ENCODE assay signal across 18 cellular contexts in genomic region chr16:50306287-50306686, GRCh38. TPM values are rescaled to one million over a fixed set of nuclear protein-coding genes. Genes with fewer than 3 reads are reported as not detected.
DNase-seq lines count a peak whose midpoint lies in the region; ATAC-seq and TF ChIP-seq lines count a peak whose summit lies in the region.
"Had no signal": no experiment of that assay in that cellular context is flagged by ENCODE, and none has a peak within 500 bp of the region (broad histone marks: within the 10 kb centered on the region; RNA-seq: fewer than 3 reads in every experiment).

No MANE protein-coding gene starts in this region.

- no TSS peak for BruUV-seq in A673 (replicated peaks; lab: Mats Ljungman, UMichigan)

- H3K4me1 Mint-ChIP-seq in activated CD4-positive, alpha-beta memory T cell treated with anti-CD3 and anti-CD28 coated beads for 36 hours (ENCODE audit: low read depth) = no peaks in the 10 kb centered on the region
- H3K4me1 Mint-ChIP-seq in activated CD4-positive, alpha-beta memory T cell treated with anti-CD3 and anti-CD28 coated beads, Interleukin-2, amount 10 ng/mL, durations not matched to agents 7 days and 5 days = peaks cover 4% of the 10 kb centered on the region

- peaks cover 73% of the 10 kb centered on the region for H3K4me1 ChIP-seq in BLaER1
- H3K4me1 ChIP-seq in neuronal stem cell (ENCODE audit: control insufficient read depth in 2 of 2, insufficient read depth in 1 of 2, low read depth in 1 of 2, low read length in 2 of 2) = peaks cover 0 to 5% of the 10 kb centered on the region in 2 donors
- H3K4me1 ChIP-seq in A673 (ENCODE audit: insufficient read depth, low read length, poor library complexity, severe bottlenecking) = no peaks in the 10 kb centered on the region
- no peaks in the 10 kb centered on the region for H3K4me1 ChIP-seq in mesendoderm (ENCODE audit: control insufficient read depth, low read depth, low read length)
- H3K4me1 ChIP-seq: ascending aorta, parathyroid adenoma, vagina had no signal

- H3K18ac ChIP-seq in neuronal stem cell (ENCODE audit: low read length) = no peak overlapping the region
- H3K18ac ChIP-seq in mesendoderm (ENCODE audit: low read length) = no peak overlapping the region

- H3K27ac Mint-ChIP-seq in activated CD4-positive, alpha-beta memory T cell treated with anti-CD3 and anti-CD28 coated beads for 36 hours = no peak overlapping the region
- no peak overlapping the region for H3K27ac Mint-ChIP-seq in activated CD4-positive, alpha-beta memory T cell treated with anti-CD3 and anti-CD28 coated beads, Interleukin-2, amount 10 ng/mL, durations not matched to agents 7 days and 5 days
- H3K27ac Mint-ChIP-seq: activated T-helper 2 cell treated with anti-CD3 and anti-CD28 coated beads, Interferon-gamma antibody, Interleukin-2, Interleukin-4, amounts not matched to agents 10 μg/mL and 5 μg/mL and 100 μg/mL, durations not matched to agents 14 hours and 24 hours and 36 hours had no signal

- no peak overlapping the region for H3K14ac ChIP-seq in neuronal stem cell (ENCODE audit: low read length)

- H4K5ac ChIP-seq in mesendoderm (ENCODE audit: low read length) = no peak overlapping the region

- no peaks in the 10 kb centered on the region for H3K79me2 ChIP-seq in mesendoderm (ENCODE audit: control insufficient read depth, insufficient read depth, low read length)
- H3K79me2 ChIP-seq: parathyroid adenoma had no signal

- CTCF ChIA-PET in activated CD4-positive, alpha-beta memory T cell treated with anti-CD3 and anti-CD28 coated beads for 36 hours (lab: Charles Lee) = interaction anchor here (0.5 to 1.6 kb wide), 2 partner anchors 21 to 33 kb away, joined by 3 to 5 read pairs; no protein-coding TSS in a partner anchor
- CTCF ChIA-PET in activated CD4-positive, alpha-beta memory T cell treated with anti-CD3 and anti-CD28 coated beads, Interleukin-2, amount 10 ng/mL, durations not matched to agents 7 days and 5 days (lab: Charles Lee) = no interaction called here
- CTCF ChIA-PET in A673 (lab: Charles Lee) = no interaction called here

- no CpG with 5 or more reads among the region's 9 CpGs for whole genome bisulfite sequencing in neuronal stem cell (ENCODE audit: extremely low coverage in 2 of 2, insufficient read length in 2 of 2, insufficient replicate concordance in 1 of 2), 2 donors
- no CpG with 5 or more reads among the region's 9 CpGs for WGBS in mesendoderm (ENCODE audit: extremely low coverage, insufficient coverage, low lambda C conversion rate)

- H3K23ac ChIP-seq in neuronal stem cell (ENCODE audit: low read depth, low read length, poor library complexity) (no peak overlapping the region), mesendoderm (ENCODE audit: low read length) (no peak overlapping the region)

- H4K91ac ChIP-seq in neuronal stem cell (ENCODE audit: low read depth, low read length, poor library complexity) = no peak overlapping the region

- peak overlapping the region; percentile 42 for H3K4me2 ChIP-seq in BLaER1
- no peak overlapping the region for H3K4me2 ChIP-seq in neuronal stem cell (ENCODE audit: insufficient read depth, low read length, poor library complexity, severe bottlenecking)
- no peak overlapping the region for H3K4me2 ChIP-seq in mesendoderm (ENCODE audit: low read length)

- intact Hi-C loops in activated CD4-positive, alpha-beta memory T cell treated with anti-CD3 and anti-CD28 coated beads for 36 hours (cut with micrococcal nuclease) = no loop called here
- intact Hi-C loops in A673 (cut with micrococcal nuclease; ENCODE audit: unreplicated experiment) = no loop called here

- ATAC-seq in GM18873 (IDR thresholded peaks at IDR 0.05; ENCODE audit: low FRiP score, unreplicated experiment) = no peak

- H3K9me3 ChIP-seq in BLaER1 = no peaks in the 10 kb centered on the region
- peaks cover 0 to 1% of the 10 kb centered on the region in 2 donors for H3K9me3 ChIP-seq in neuronal stem cell (replicated peaks in 1 of 2; ENCODE audit: control insufficient read depth in 2 of 2, insufficient read depth in 1 of 2, low read depth in 1 of 2, low read length in 2 of 2)
- no peaks in the 10 kb centered on the region for H3K9me3 ChIP-seq in A673 (ENCODE audit: low read depth, low read length, poor library complexity, severe bottlenecking)
- H3K9me3 ChIP-seq: ascending aorta, vagina had no signal

- peaks cover 2% of the 10 kb centered on the region for H3K79me1 ChIP-seq in neuronal stem cell (ENCODE audit: low read depth, low read length)
- H3K79me1 ChIP-seq in mesendoderm (ENCODE audit: low read length) = no peaks in the 10 kb centered on the region

- H4K20me1 ChIP-seq in BLaER1 = no peaks in the 10 kb centered on the region

- no peaks in the 10 kb centered on the region for H3K27me3 ChIP-seq in BLaER1
- H3K27me3 ChIP-seq in neuronal stem cell (ENCODE audit: control insufficient read depth in 3 of 3, insufficient read depth in 3 of 3, low read depth in 1 of 3, low read length in 3 of 3) = peaks cover 0 to 4% (median 0%) of the 10 kb centered on the region in 3 experiments
- no peaks in the 10 kb centered on the region for H3K27me3 ChIP-seq in A673 (replicated peaks; ENCODE audit: insufficient read depth, low read depth, low read length, poor library complexity)
- H3K27me3 ChIP-seq in mesendoderm (ENCODE audit: insufficient read depth, low read length, poor library complexity) = no peaks in the 10 kb centered on the region
- H3K27me3 ChIP-seq: ascending aorta, vagina had no signal

- H3K36me3 Mint-ChIP-seq in activated CD4-positive, alpha-beta memory T cell treated with anti-CD3 and anti-CD28 coated beads for 36 hours = peaks cover 19% of the 10 kb centered on the region
- peaks cover 54% of the 10 kb centered on the region for H3K36me3 Mint-ChIP-seq in activated CD4-positive, alpha-beta memory T cell treated with anti-CD3 and anti-CD28 coated beads, Interleukin-2, amount 10 ng/mL, durations not matched to agents 7 days and 5 days (ENCODE audit: low read depth)

- no peak overlapping the region for H2BK15ac ChIP-seq in neuronal stem cell (ENCODE audit: low read length)
- no peak overlapping the region for H2BK15ac ChIP-seq in mesendoderm (replicated peaks; ENCODE audit: low read depth)

- H2BK12ac ChIP-seq in neuronal stem cell (ENCODE audit: low read length) = no peak overlapping the region

- H2AK5ac ChIP-seq in neuronal stem cell (ENCODE audit: low read depth, low read length) (no peak overlapping the region), mesendoderm (ENCODE audit: low read length) (no peak overlapping the region)

- H3K36me3 ChIP-seq in BLaER1 (peaks cover 12% of the 10 kb centered on the region; the same call in 1 of the 2 replicates), neuronal stem cell (replicated peaks in 1 of 2; ENCODE audit: control insufficient read depth in 2 of 2, insufficient read depth in 2 of 2, low read length in 2 of 2) (no peaks in the 10 kb centered on the region), A673 (ENCODE audit: insufficient read depth, low read length, poor library complexity, severe bottlenecking) (no peaks in the 10 kb centered on the region), mesendoderm (ENCODE audit: control insufficient read depth, insufficient read depth, low read length) (no peaks in the 10 kb centered on the region)
- H3K36me3 ChIP-seq: vagina had no signal

- H3K27me3 Mint-ChIP-seq in activated CD4-positive, alpha-beta memory T cell treated with anti-CD3 and anti-CD28 coated beads for 36 hours = no peaks in the 10 kb centered on the region
- no peaks in the 10 kb centered on the region for H3K27me3 Mint-ChIP-seq in activated CD4-positive, alpha-beta memory T cell treated with anti-CD3 and anti-CD28 coated beads, Interleukin-2, amount 10 ng/mL, durations not matched to agents 7 days and 5 days

- H3K9ac ChIP-seq in BLaER1 = no peak overlapping the region
- no peak overlapping the region for H3K9ac ChIP-seq in neuronal stem cell (ENCODE audit: low read depth, low read length, poor library complexity)
- H3K9ac ChIP-seq in mesendoderm (ENCODE audit: low read length) = no peak overlapping the region
- H3K9ac ChIP-seq: parathyroid adenoma had no signal

- H3K4ac ChIP-seq in neuronal stem cell (ENCODE audit: low read length) (no peak overlapping the region), mesendoderm (ENCODE audit: low read depth, low read length) (no peak overlapping the region)

- no peaks in the 10 kb centered on the region for H3K9me3 Mint-ChIP-seq in activated CD4-positive, alpha-beta memory T cell treated with anti-CD3 and anti-CD28 coated beads for 36 hours
- H3K9me3 Mint-ChIP-seq in activated CD4-positive, alpha-beta memory T cell treated with anti-CD3 and anti-CD28 coated beads, Interleukin-2, amount 10 ng/mL, durations not matched to agents 7 days and 5 days = no peaks in the 10 kb centered on the region
- H3K9me3 Mint-ChIP-seq: activated T-helper 2 cell treated with anti-CD3 and anti-CD28 coated beads, Interferon-gamma antibody, Interleukin-2, Interleukin-4, amounts not matched to agents 10 μg/mL and 5 μg/mL and 100 μg/mL, durations not matched to agents 14 hours and 24 hours and 36 hours had no signal

- peak; percentile 5 for DNase-seq in activated CD4-positive, alpha-beta memory T cell treated with anti-CD3 and anti-CD28 coated beads for 36 hours
- DNase-seq in activated CD4-positive, alpha-beta memory T cell treated with anti-CD3 and anti-CD28 coated beads, Interleukin-2, amount 10 ng/mL, durations not matched to agents 7 days and 5 days = no peak
- DNase-seq in coronary artery (ENCODE audit: low spot score) = peak; percentile 69
- no peak for DNase-seq in neuronal stem cell (ENCODE audit: low spot score)
- no peak for DNase-seq in A673 (ENCODE audit: low spot score)
- DNase-seq in mesendoderm = no peak
- DNase-seq: NCI-H1436; NCI-H524 treated with DMSO at 0.1 percent for 48 hours; stimulated activated CD4-positive, alpha-beta T cell treated with anti-CD3 and anti-CD28 coated beads, Interleukin-4, amount 100 ng/mL, for 24 hours; substantia nigra had no signal

- H4K8ac ChIP-seq in neuronal stem cell (ENCODE audit: low read depth, low read length) (peak overlapping the region; percentile 43), mesendoderm (ENCODE audit: low read depth, low read length) (no peak overlapping the region)

- no peak overlapping the region for H2AFZ ChIP-seq in neuronal stem cell (ENCODE audit: low read length)
- H2AFZ ChIP-seq: parathyroid adenoma had no signal

- H3K4me3 ChIP-seq in BLaER1 (no peak overlapping the region), coronary artery (no peak overlapping the region), neuronal stem cell (ENCODE audit: low read length in 2 of 2) (no peak overlapping the region), A673 (ENCODE audit: low read depth, low read length, poor library complexity, severe bottlenecking) (no peak overlapping the region), mesendoderm (ENCODE audit: low read length) (no peak overlapping the region)
- H3K4me3 ChIP-seq: ascending aorta, lung, vagina had no signal

- TF ChIP-seq CTCF in coronary artery (IDR thresholded peaks at IDR 0.05) = no peak
- TF ChIP-seq CTCF in A673 (conservative IDR thresholded peaks at IDR 0.05; ENCODE audit: low read depth, low read length) = no peak

- no peak overlapping the region for H3K56ac ChIP-seq in mesendoderm (ENCODE audit: low read length)

- H3K4me3 Mint-ChIP-seq in activated CD4-positive, alpha-beta memory T cell treated with anti-CD3 and anti-CD28 coated beads for 36 hours = no peak overlapping the region
- no peak overlapping the region for H3K4me3 Mint-ChIP-seq in activated CD4-positive, alpha-beta memory T cell treated with anti-CD3 and anti-CD28 coated beads, Interleukin-2, amount 10 ng/mL, durations not matched to agents 7 days and 5 days

- H3K27ac ChIP-seq in BLaER1 = no peak overlapping the region
- no peak overlapping the region for H3K27ac ChIP-seq in coronary artery
- no peak overlapping the region for H3K27ac ChIP-seq in neuronal stem cell (replicated peaks; ENCODE audit: low read length)
- H3K27ac ChIP-seq in A673 (ENCODE audit: low read depth, low read length, poor library complexity, severe bottlenecking) = no peak overlapping the region
- H3K27ac ChIP-seq in mesendoderm (ENCODE audit: low read depth, low read length) = no peak overlapping the region
- H3K27ac ChIP-seq: ascending aorta, C4-2B, parathyroid adenoma, vagina had no signal

- H2BK120ac ChIP-seq in neuronal stem cell (ENCODE audit: low read depth, low read length) (no peak overlapping the region), mesendoderm (ENCODE audit: low read depth, low read length) (no peak overlapping the region)

- POLR2A ChIA-PET in activated CD4-positive, alpha-beta memory T cell treated with anti-CD3 and anti-CD28 coated beads for 36 hours (lab: Charles Lee) = interaction anchor here (0.9 kb wide), 1 partner anchor 21 kb away, joined by 3 read pairs; no protein-coding TSS in a partner anchor
- POLR2A ChIA-PET in activated CD4-positive, alpha-beta memory T cell treated with anti-CD3 and anti-CD28 coated beads, Interleukin-2, amount 10 ng/mL, durations not matched to agents 7 days and 5 days (lab: Charles Lee) = interaction anchor here (1.2 to 2.0 kb wide), 4 partner anchors 13 to 281 kb away, joined by 3 to 13 read pairs (median 3); partner anchors contain the start of gene CNEP1R1
- POLR2A ChIA-PET in A673 (lab: Charles Lee; ENCODE audit: low non-redundant PET) = no interaction called here

- H2BK5ac ChIP-seq in neuronal stem cell (ENCODE audit: low read length) = no peak overlapping the region
- no peak overlapping the region for H2BK5ac ChIP-seq in mesendoderm (ENCODE audit: low read length)

RNA-seq across cellular contexts. Expression of gene ADCY7, which starts 39.9 kb away (rescaled TPM):
- 100 to 1,000 TPM in 1 of 2 experiments, 10 to 100 TPM in 1; 100.0 to 107 TPM for total RNA-seq in activated CD4-positive, alpha-beta memory T cell treated with anti-CD3 and anti-CD28 coated beads for 36 hours
- total RNA-seq in activated CD4-positive, alpha-beta memory T cell treated with anti-CD3 and anti-CD28 coated beads, Interleukin-2, amount 10 ng/mL, durations not matched to agents 7 days and 5 days = 100 to 1,000 TPM; 266 to 270 TPM
- 3.6 TPM for polyA plus RNA-seq in neuronal stem cell (2013, experiment 1 of 2)
- polyA plus RNA-seq in neuronal stem cell (2013, experiment 2 of 2) = 3.3 TPM
- total RNA-seq in A673 (2021) = 5.4 and 5.5 TPM in 2 replicates
- 0.58 TPM for polyA plus RNA-seq in mesendoderm (2013, experiment 1 of 2)
- 0.84 TPM for polyA plus RNA-seq in mesendoderm (2013, experiment 2 of 2)

Comparison
In these comparisons a context has a peak if more than half of its experiments do, and no peak if none do; other contexts are left out.
1. DNase-seq: peak in activated CD4-positive, alpha-beta memory T cell treated with anti-CD3 and anti-CD28 coated beads for 36 hours (single experiment) and coronary artery (single experiment); none in activated CD4-positive, alpha-beta memory T cell treated with anti-CD3 and anti-CD28 coated beads, Interleukin-2, amount 10 ng/mL, durations not matched to agents 7 days and 5 days (single experiment), neuronal stem cell (single experiment), A673 (single experiment) and mesendoderm (single experiment).
2. RNA of gene ADCY7, which starts 39.9 kb away (total RNA-seq): 266 to 270 TPM in activated CD4-positive, alpha-beta memory T cell treated with anti-CD3 and anti-CD28 coated beads, Interleukin-2, amount 10 ng/mL, durations not matched to agents 7 days and 5 days and 100.0 to 107 TPM in activated CD4-positive, alpha-beta memory T cell treated with anti-CD3 and anti-CD28 coated beads for 36 hours; 5.4 to 5.5 TPM in A673; every median in the first group is over 10 times any median in the second.